8 cellular contexts compared by ENCODE assay signal in genomic region chr11:62444271-62444833, GRCh38. TPM values are rescaled to one million over a fixed set of nuclear protein-coding genes. Genes with fewer than 3 reads are reported as not detected.
DNase-seq lines count a peak whose midpoint lies in the region; ATAC-seq lines count a peak whose summit lies in the region.

No MANE protein-coding gene starts in this region.

- peak; percentile 18 to 24 for DNase-seq in AML-193 (lab: John Stamatoyannopoulos, UW)
- peak; percentile 12 for DNase-seq in KG1 (lab: John Stamatoyannopoulos, UW)
- DNase-seq in T-helper 17 cell, result peak in 1 of 3 donors; percentile 15
- peak; percentile 70 for DNase-seq in brain pericyte (ENCODE audit: low read depth, low spot score)
- DNase-seq in kidney tubule cell (ENCODE audit: low spot score), result peak; percentile 77
- DNase-seq in stimulated activated CD4-positive, alpha-beta T cell treated with anti-CD3 and anti-CD28 coated beads, Interleukin-12 subunit alpha, Interleukin-12 subunit beta, amount 100 ng/mL, for 4 hours, result peak; percentile 36

- peaks cover 16% of the 10 kb centered on the region for H3K36me3 Mint-ChIP-seq in T-helper 17 cell (ENCODE audit: low read depth)

- no peak overlapping the region for H3K27ac Mint-ChIP-seq in T-helper 17 cell

- H3K27me3 Mint-ChIP-seq in T-helper 17 cell, result peaks cover 31% of the 10 kb centered on the region

- ATAC-seq in T-helper 17 cell, result peak; percentile 71
- no peak for ATAC-seq in GM21529 (IDR thresholded peaks at IDR 0.05; ENCODE audit: unreplicated experiment)
- ATAC-seq in HG03354 (IDR thresholded peaks at IDR 0.05; ENCODE audit: poor library complexity, severe bottlenecking, unreplicated experiment), result no peak

- peak overlapping the region; percentile 73 for H3K4me3 Mint-ChIP-seq in T-helper 17 cell

- H3K4me1 Mint-ChIP-seq in T-helper 17 cell, result peaks cover 16% of the 10 kb centered on the region

- no peaks in the 10 kb centered on the region for H3K9me3 ChIP-seq in T-helper 17 cell (ENCODE audit: control insufficient read depth, low read length, poor library complexity, severe bottlenecking)

RNA-seq across cellular contexts. Expression of gene SCGB1A1, which starts 25.5 kb away (rescaled TPM):
- total RNA-seq in T-helper 17 cell, result not detected
